In genomic region chr17:1490643-1491405, GRCh38 we compare ENCODE assay signal across 8 cellular contexts. TPM values are rescaled to one million over a fixed set of nuclear protein-coding genes. Genes with fewer than 3 reads are reported as not detected.
DNase-seq lines count a peak whose midpoint lies in the region; ATAC-seq and TF ChIP-seq lines count a peak whose summit lies in the region.

No MANE protein-coding gene starts in this region.

- intact Hi-C loops in uterus (cut with DNase I; ENCODE audit: low total_unique reads) = no loop called here

- H3K27me3 ChIP-seq in foreskin keratinocyte (no peaks in the 10 kb centered on the region), neutrophil (peaks cover 80% of the 10 kb centered on the region), uterus (no peaks in the 10 kb centered on the region)

- H3K27ac ChIP-seq in 22Rv1 (peak overlapping the region; percentile 96), foreskin keratinocyte (peak overlapping the region; percentile 32), neutrophil (peak overlapping the region; percentile 53), uterus (peak overlapping the region; percentile 88 to 98)

- ATAC-seq in GM18858 (IDR thresholded peaks at IDR 0.05; ENCODE audit: unreplicated experiment) (peak; percentile 39), HG03439 (IDR thresholded peaks at IDR 0.05; ENCODE audit: unreplicated experiment) (peak; percentile 31), foreskin keratinocyte (peak; percentile 39)

- no peak for TF ChIP-seq CTCF in 22Rv1 (IDR thresholded peaks at IDR 0.05)
- TF ChIP-seq CTCF in foreskin keratinocyte (conservative IDR thresholded peaks at IDR 0.05) = no peak
- TF ChIP-seq CTCF in neutrophil (IDR thresholded peaks at IDR 0.05) = peak; percentile 9
- TF ChIP-seq CTCF in uterus (IDR thresholded peaks at IDR 0.05) = no peak

- H3K4me3 ChIP-seq in neutrophil (ENCODE audit: low read depth in 1 of 2, low read length in 1 of 2) = peak overlapping the region; percentile 74 to 83
- peak overlapping the region; percentile 52 to 66 for H3K4me3 ChIP-seq in uterus

- peaks cover 22% of the 10 kb centered on the region for H3K36me3 ChIP-seq in neutrophil
- no peaks in the 10 kb centered on the region for H3K36me3 ChIP-seq in uterus

- no peaks in the 10 kb centered on the region for H3K9me3 ChIP-seq in neutrophil
- H3K9me3 ChIP-seq in uterus = no peaks in the 10 kb centered on the region

- peak; percentile 53 for DNase-seq in activated T-helper 9 cell treated with anti-CD3 and anti-CD28 coated beads, Interleukin-2, amount 50 U/mL, for 16 hours (ENCODE audit: low read depth)
- DNase-seq in foreskin keratinocyte (peak in 1 of 2 donors; percentile 34), uterus (peak; percentile 60 to 71)

- peak; percentile 26 to 39 for TF ChIP-seq POLR2A in uterus (IDR thresholded peaks at IDR 0.05)

- H3K4me1 ChIP-seq in foreskin keratinocyte (peaks cover 14% of the 10 kb centered on the region), neutrophil (ENCODE audit: control insufficient read depth in 1 of 2, insufficient read depth in 1 of 2, low read depth in 1 of 2, low read length in 1 of 2) (peaks cover 43 to 58% of the 10 kb centered on the region in 2 experiments), uterus (peaks cover 0 to 41% of the 10 kb centered on the region in 2 donors)

TF ChIP-seq in PFSK-1, 5 proteins besides CTCF, POLR2A, EP300 and RAD21:
- 0 out of 2 replicates have a peak, but pooled peaks have one; percentile 29 for TF ChIP-seq POLR2AphosphoS5 (IDR thresholded peaks at IDR 0.05; ENCODE audit: low read depth, low read length)
- no peak for TF ChIP-seq REST (IDR thresholded peaks at IDR 0.05; ENCODE audit: insufficient read depth in 1 of 2, low read depth in 2 of 2, low read length in 2 of 2)
TF ChIP-seq in PFSK-1: peak in this region for 1.

RNA-seq across cellular contexts. Expression of gene MYO1C, which starts 1.7 kb away (rescaled TPM):
- 106 TPM for polyA plus RNA-seq in PFSK-1 (2012; ENCODE audit: insufficient read length, low read depth)
- total RNA-seq in foreskin keratinocyte (148 and 162 TPM in 2 replicates), uterus (100 to 1,000 TPM in 2 of 4 donors, 10 to 100 TPM in 2; 89.1 to 276 (median 116) TPM)
- 81.9 and 96.8 TPM in 2 replicates for polyA plus RNA-seq in foreskin keratinocyte

RNA-seq across cellular contexts. Expression of gene INPP5K, which starts 25.6 kb away (rescaled TPM):
- 41.0 TPM for polyA plus RNA-seq in PFSK-1 (2012; ENCODE audit: insufficient read length, low read depth)
- total RNA-seq in foreskin keratinocyte (15.5 and 17.4 TPM in 2 replicates), uterus (10 to 100 TPM; 14.1 to 49.3 (median 31.4) TPM)
- polyA plus RNA-seq in foreskin keratinocyte = 15.0 and 16.6 TPM in 2 replicates

RNA-seq across cellular contexts. Expression of gene CRK, which starts 34.8 kb away (rescaled TPM):
- polyA plus RNA-seq in PFSK-1 (2012; ENCODE audit: insufficient read length, low read depth) = 51.3 TPM
- total RNA-seq in foreskin keratinocyte = 79.2 and 79.3 TPM in 2 replicates
- polyA plus RNA-seq in foreskin keratinocyte = 28.6 and 34.9 TPM in 2 replicates
- total RNA-seq in uterus = 100 to 1,000 TPM in 1 of 4 donors, 10 to 100 TPM in 3; 34.6 to 118 (median 57.3) TPM

Comparison
In these comparisons a context has a peak if more than half of its experiments do, and no peak if none do; other contexts are left out.
1. H3K27ac ChIP-seq: peak in every context shown above with its lines; median percentile 96 in 22Rv1; 93 in uterus; 53 in neutrophil; 32 in foreskin keratinocyte.